In the genomic region with DNA sequence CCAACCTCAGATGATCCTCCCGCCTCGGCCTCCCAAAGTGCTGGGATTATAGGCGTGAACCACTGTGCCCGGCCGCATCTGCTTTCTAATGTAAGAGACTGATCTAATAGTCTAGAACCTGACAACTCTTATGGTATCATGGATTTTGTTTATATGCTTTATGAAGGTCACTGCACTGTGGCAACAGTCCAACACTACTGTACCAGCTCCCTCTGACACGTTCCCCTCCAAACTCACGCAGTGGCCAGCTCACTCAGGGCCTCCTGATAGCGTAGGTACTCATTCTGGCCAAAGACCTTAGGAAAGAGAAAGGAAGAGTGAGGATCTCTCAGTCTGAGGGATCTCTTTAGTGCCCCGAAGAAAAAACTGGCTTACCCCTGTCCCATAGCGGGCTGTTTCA, we compare ENCODE assay signal across 1 cellular context.
TF ChIP-seq lines count a peak whose summit lies in the region.

No MANE protein-coding gene starts in this region.

TF ChIP-seq in IMR-90, 13 proteins besides CTCF, POLR2A, EP300 and RAD21:
- TF ChIP-seq MXI1 (IDR thresholded peaks at IDR 0.05; ENCODE audit: borderline replicate concordance, low read depth, low read length) (no peak), RFX5 (IDR thresholded peaks at IDR 0.05; ENCODE audit: low read depth, low read length) (no peak), ELK1 (IDR thresholded peaks at IDR 0.05; ENCODE audit: borderline replicate concordance, low read depth, low read length) (no peak)
